ENCODE assay signal across 1 cellular context in the genomic region with DNA sequence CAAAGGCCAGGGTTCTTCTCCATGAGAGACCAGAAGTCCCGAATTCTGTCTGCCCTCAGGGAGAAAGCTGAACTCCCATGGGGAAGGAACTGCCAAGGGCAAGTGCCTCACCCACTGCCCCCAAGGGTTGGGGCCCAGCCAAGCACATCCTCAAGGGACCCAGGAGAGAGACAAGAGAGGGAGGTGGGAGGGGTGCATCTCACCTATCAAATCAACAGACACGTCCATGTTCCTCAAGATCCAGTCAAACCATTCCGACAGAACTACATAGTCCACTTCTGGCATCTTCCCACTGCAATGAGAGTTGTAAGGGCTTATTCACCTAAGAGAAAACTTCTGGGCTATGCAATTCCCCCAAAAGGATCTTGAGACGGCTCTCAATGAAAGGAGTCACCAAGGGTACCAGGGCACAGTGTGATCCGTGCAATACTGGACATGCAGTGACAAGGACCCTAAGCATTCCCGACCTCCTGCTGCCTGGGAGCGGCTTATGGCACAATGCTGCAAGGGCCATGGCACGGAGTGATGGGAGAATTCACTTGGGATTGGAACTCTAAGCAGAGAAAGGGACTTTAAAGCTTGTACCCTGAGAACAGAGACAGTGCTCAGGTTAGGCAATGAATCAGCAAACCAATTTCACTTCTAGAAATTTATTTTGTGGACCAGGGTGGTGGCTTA.
TF ChIP-seq lines count a peak whose summit lies in the region.

No MANE protein-coding gene starts in this region.

TF ChIP-seq in HepG2, 621 proteins besides CTCF, POLR2A, EP300 and RAD21 (continued from another document and continues in another):
- TF ChIP-seq ZNF276 (CRISPR knock-in tag; IDR thresholded peaks at IDR 0.05; ENCODE audit: low read depth) (peak; percentile 61; the same call in 1 of the 2 replicates), ZEB1 (IDR thresholded peaks at IDR 0.05; ENCODE audit: insufficient replicate concordance, low read depth) (no peak), PAWR (CRISPR knock-in tag; IDR thresholded peaks at IDR 0.05; ENCODE audit: borderline replicate concordance) (0 out of 2 replicates have a peak, but pooled peaks have one; percentile 63), STAT5B (CRISPR knock-in tag; IDR thresholded peaks at IDR 0.05) (no peak), ZNF598 (CRISPR knock-in tag; IDR thresholded peaks at IDR 0.05; ENCODE audit: borderline replicate concordance) (no peak; the same call in 1 of the 2 replicates), ZSCAN31 (CRISPR knock-in tag; IDR thresholded peaks at IDR 0.05; ENCODE audit: low read depth) (no peak), ZNF776 (CRISPR knock-in tag; IDR thresholded peaks at IDR 0.05) (peak; percentile 30; the same call in 1 of the 2 replicates), TBL1XR1 (IDR thresholded peaks at IDR 0.05; ENCODE audit: borderline replicate concordance, low read length, partially characterized antibody) (no peak), TRIM22 (IDR thresholded peaks at IDR 0.05) (no peak), ESRRA (CRISPR knock-in tag; IDR thresholded peaks at IDR 0.05; ENCODE audit: low read depth) (no peak), FOSL2 (CRISPR knock-in tag; IDR thresholded peaks at IDR 0.05) (no peak), FOXJ3 (CRISPR knock-in tag; IDR thresholded peaks at IDR 0.05; ENCODE audit: borderline replicate concordance) (no peak), POLR2G (IDR thresholded peaks at IDR 0.05; ENCODE audit: low read depth, low read length) (peak; percentile 9; the same call in 1 of the 2 replicates), ATF7 (IDR thresholded peaks at IDR 0.05) (no peak), ATF7 (CRISPR knock-in tag; IDR thresholded peaks at IDR 0.05) (peak; percentile 15; the same call in 1 of the 2 replicates), MNT (IDR thresholded peaks at IDR 0.05) (no peak), KAT8 (CRISPR knock-in tag; IDR thresholded peaks at IDR 0.05) (no peak), ZNF629 (CRISPR knock-in tag; conservative IDR thresholded peaks at IDR 0.05) (no peak), RBFOX2 (IDR thresholded peaks at IDR 0.05; ENCODE audit: low read depth, low read length) (no peak), ZHX1 (CRISPR knock-in tag; IDR thresholded peaks at IDR 0.05; ENCODE audit: low read depth) (no peak), PRPF4 (IDR thresholded peaks at IDR 0.05; ENCODE audit: low read depth, low read length, poor library complexity, severe bottlenecking) (peak; percentile 84), NR2C2 (CRISPR knock-in tag; IDR thresholded peaks at IDR 0.05; ENCODE audit: borderline replicate concordance) (no peak), ATF5 (CRISPR knock-in tag; IDR thresholded peaks at IDR 0.05; ENCODE audit: low read depth) (no peak), ELK4 (CRISPR knock-in tag; IDR thresholded peaks at IDR 0.05; ENCODE audit: borderline replicate concordance) (no peak), NCOA5 (CRISPR knock-in tag; IDR thresholded peaks at IDR 0.05) (no peak), CENPX (CRISPR knock-in tag; IDR thresholded peaks at IDR 0.05) (no peak), DNMT1 (CRISPR knock-in tag; IDR thresholded peaks at IDR 0.05) (no peak), NFE2L2 (IDR thresholded peaks at IDR 0.05; ENCODE audit: low read length) (no peak), TRIM24 (CRISPR knock-in tag; IDR thresholded peaks at IDR 0.05) (no peak)
- TF ChIP-seq, protein P1, sequence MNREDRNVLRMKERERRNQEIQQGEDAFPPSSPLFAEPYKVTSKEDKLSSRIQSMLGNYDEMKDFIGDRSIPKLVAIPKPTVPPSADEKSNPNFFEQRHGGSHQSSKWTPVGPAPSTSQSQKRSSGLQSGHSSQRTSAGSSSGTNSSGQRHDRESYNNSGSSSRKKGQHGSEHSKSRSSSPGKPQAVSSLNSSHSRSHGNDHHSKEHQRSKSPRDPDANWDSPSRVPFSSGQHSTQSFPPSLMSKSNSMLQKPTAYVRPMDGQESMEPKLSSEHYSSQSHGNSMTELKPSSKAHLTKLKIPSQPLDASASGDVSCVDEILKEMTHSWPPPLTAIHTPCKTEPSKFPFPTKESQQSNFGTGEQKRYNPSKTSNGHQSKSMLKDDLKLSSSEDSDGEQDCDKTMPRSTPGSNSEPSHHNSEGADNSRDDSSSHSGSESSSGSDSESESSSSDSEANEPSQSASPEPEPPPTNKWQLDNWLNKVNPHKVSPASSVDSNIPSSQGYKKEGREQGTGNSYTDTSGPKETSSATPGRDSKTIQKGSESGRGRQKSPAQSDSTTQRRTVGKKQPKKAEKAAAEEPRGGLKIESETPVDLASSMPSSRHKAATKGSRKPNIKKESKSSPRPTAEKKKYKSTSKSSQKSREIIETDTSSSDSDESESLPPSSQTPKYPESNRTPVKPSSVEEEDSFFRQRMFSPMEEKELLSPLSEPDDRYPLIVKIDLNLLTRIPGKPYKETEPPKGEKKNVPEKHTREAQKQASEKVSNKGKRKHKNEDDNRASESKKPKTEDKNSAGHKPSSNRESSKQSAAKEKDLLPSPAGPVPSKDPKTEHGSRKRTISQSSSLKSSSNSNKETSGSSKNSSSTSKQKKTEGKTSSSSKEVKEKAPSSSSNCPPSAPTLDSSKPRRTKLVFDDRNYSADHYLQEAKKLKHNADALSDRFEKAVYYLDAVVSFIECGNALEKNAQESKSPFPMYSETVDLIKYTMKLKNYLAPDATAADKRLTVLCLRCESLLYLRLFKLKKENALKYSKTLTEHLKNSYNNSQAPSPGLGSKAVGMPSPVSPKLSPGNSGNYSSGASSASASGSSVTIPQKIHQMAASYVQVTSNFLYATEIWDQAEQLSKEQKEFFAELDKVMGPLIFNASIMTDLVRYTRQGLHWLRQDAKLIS (CRISPR knock-in tag; IDR thresholded peaks at IDR 0.05), result no peak
- TF ChIP-seq, protein P2, sequence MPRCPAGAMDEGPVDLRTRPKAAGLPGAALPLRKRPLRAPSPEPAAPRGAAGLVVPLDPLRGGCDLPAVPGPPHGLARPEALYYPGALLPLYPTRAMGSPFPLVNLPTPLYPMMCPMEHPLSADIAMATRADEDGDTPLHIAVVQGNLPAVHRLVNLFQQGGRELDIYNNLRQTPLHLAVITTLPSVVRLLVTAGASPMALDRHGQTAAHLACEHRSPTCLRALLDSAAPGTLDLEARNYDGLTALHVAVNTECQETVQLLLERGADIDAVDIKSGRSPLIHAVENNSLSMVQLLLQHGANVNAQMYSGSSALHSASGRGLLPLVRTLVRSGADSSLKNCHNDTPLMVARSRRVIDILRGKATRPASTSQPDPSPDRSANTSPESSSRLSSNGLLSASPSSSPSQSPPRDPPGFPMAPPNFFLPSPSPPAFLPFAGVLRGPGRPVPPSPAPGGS (CRISPR knock-in tag; IDR thresholded peaks at IDR 0.05), result no peak
- TF ChIP-seq, protein P3, sequence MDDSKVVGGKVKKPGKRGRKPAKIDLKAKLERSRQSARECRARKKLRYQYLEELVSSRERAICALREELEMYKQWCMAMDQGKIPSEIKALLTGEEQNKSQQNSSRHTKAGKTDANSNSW (CRISPR knock-in tag; IDR thresholded peaks at IDR 0.05; ENCODE audit: borderline replicate concordance), result no peak
- TF ChIP-seq, protein P4, sequence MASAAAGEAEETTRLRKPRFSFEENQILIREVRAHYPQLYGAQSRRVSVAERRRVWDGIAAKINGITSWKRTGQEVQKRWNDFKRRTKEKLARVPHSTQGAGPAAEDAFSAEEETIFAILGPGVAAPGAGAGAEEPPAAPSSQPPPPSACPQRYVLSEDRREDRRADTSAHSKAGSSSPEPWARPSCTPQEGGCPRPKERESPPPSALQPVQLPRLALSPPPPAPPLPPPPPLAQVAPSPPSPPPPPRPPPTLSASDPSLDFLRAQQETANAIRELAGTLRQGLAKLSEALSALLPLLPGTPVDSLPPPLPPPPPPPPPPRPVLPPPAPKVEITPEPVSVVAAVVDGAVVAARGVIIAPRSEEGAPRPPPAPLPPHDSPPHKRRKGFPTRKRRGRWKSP (CRISPR knock-in tag; IDR thresholded peaks at IDR 0.05), result no peak
- TF ChIP-seq, protein P5, sequence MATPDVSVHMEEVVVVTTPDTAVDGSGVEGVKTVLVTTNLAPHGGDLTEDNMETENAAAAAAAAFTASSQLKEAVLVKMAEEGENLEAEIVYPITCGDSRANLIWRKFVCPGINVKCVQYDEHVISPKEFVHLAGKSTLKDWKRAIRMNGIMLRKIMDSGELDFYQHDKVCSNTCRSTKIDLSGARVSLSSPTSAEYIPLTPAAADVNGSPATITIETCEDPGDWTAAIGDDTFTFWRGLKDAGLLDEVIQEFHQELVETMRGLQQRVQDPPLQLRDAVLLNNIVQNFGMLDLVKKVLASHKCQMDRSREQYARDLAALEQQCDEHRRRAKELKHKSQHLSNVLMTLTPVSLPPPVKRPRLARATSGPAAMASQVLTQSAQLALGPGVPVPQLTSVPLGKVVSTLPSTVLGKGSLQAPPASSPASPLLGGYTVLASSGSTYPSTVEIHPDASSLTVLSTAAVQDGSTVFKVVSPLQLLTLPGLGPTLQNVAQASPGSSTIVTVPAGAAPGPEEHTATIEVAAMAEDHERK (CRISPR knock-in tag; IDR thresholded peaks at IDR 0.05; ENCODE audit: low read depth), result no peak
